ENCODE assay signal across 22 cellular contexts in genomic region chr6:104928141-104928540, GRCh38. TPM values are rescaled to one million over a fixed set of nuclear protein-coding genes. Genes with fewer than 3 reads are reported as not detected.
"Had no signal": no experiment of that assay in that cellular context is flagged by ENCODE, and none has a peak within 500 bp of the region (broad histone marks: within the 10 kb centered on the region; RNA-seq: fewer than 3 reads in every experiment).

No MANE protein-coding gene starts in this region.

- H3K27ac ChIP-seq: epithelial cell of prostate, esophagus muscularis mucosa, hepatocyte, neural progenitor cell, ovary, thyroid gland, uterus had no signal

- H3K27me3 ChIP-seq: hepatocyte, neural progenitor cell, ovary, thyroid gland, uterus had no signal

- H3K9me3 ChIP-seq: esophagus muscularis mucosa, ovary, thyroid gland, uterus had no signal

- H3K36me3 ChIP-seq: esophagus muscularis mucosa, neural progenitor cell, ovary, thyroid gland, uterus had no signal

- H3K4me3 ChIP-seq: esophagus muscularis mucosa, hepatocyte, neural progenitor cell, ovary, thyroid gland, uterus had no signal

- DNase-seq: effector memory CD8-positive, alpha-beta T cell; foreskin fibroblast; kidney; left colon; naive thymus-derived CD8-positive, alpha-beta T cell; nucleus accumbens; ovary; right cardiac atrium; small intestine; stimulated activated CD4-positive, alpha-beta T cell treated with anti-CD3 and anti-CD28 coated beads, Interleukin-2, amount 100 ng/mL, for 48 hours; stimulated activated naive CD4-positive, alpha-beta T cell treated with Interleukin-2 at 50 U/mL for 16 hours; thyroid gland; uterus had no signal

- H3K4me1 ChIP-seq: esophagus muscularis mucosa, neural progenitor cell, thyroid gland, uterus had no signal

- ATAC-seq: effector memory CD8-positive, alpha-beta T cell; left colon; naive thymus-derived CD8-positive, alpha-beta T cell; right cardiac atrium had no signal

RNA-seq across cellular contexts. Expression of gene LIN28B, which starts 28.8 kb away (rescaled TPM):
- total RNA-seq: esophagus muscularis mucosa; kidney; left colon; lung microvascular endothelial cell; mesenteric fat pad; mononuclear cell; naive thymus-derived CD8-positive, alpha-beta T cell; posterior vena cava; right cardiac atrium had no signal
- polyA plus RNA-seq: liver, ovary, right cardiac atrium, small intestine had no signal
